Comparison of ENCODE assay signal across 14 cellular contexts in genomic region chr2:65686928-65687521, GRCh38.
DNase-seq lines count a peak whose midpoint lies in the region; ATAC-seq, FAIRE-seq and TF ChIP-seq lines count a peak whose summit lies in the region.
"Had no signal": no experiment of that assay in that cellular context is flagged by ENCODE, and none has a peak within 500 bp of the region (broad histone marks: within the 10 kb centered on the region; RNA-seq: fewer than 3 reads in every experiment).

No MANE protein-coding gene starts in this region.

- H3K9me2 ChIP-seq in hepatocyte (replicated peaks; ENCODE audit: insufficient read depth): no peaks in the 10 kb centered on the region

- H3K9ac ChIP-seq in HepG2 (ENCODE audit: insufficient read depth, low read depth, low read length) (no peak overlapping the region), OCI-LY3 (ENCODE audit: low read length) (no peak overlapping the region)

- no TSS peak for BruUV-seq in HepG2 (replicated peaks; lab: Mats Ljungman, UMichigan)

- H4K20me1 ChIP-seq in HepG2 (ENCODE audit: insufficient read depth, low read length) (no peaks in the 10 kb centered on the region), OCI-LY3 (ENCODE audit: insufficient read depth, low read length) (no peaks in the 10 kb centered on the region), hepatocyte (ENCODE audit: insufficient read depth, poor library complexity, severe bottlenecking) (no peaks in the 10 kb centered on the region)

- H3K9me3 ChIP-seq in HepG2 (ENCODE audit: low read length) (no peaks in the 10 kb centered on the region), right lobe of liver (no peaks in the 10 kb centered on the region), OCI-LY3 (ENCODE audit: insufficient read depth, low read length) (0 out of 2 replicates have a peak, but pooled peaks cover 5% of the 10 kb centered on the region), hepatocyte (ENCODE audit: low read depth) (no peaks in the 10 kb centered on the region)
- H3K9me3 ChIP-seq in effector memory CD4-positive, alpha-beta T cell (ENCODE audit: control insufficient read depth, low read length): no peaks in the 10 kb centered on the region

- H3K4me1 ChIP-seq in HepG2 (ENCODE audit: insufficient read depth, low read length) (no peaks in the 10 kb centered on the region), right lobe of liver (no peaks in the 10 kb centered on the region), OCI-LY3 (ENCODE audit: low read length) (peaks cover 5% of the 10 kb centered on the region; the same call in 1 of the 2 replicates), hepatocyte (ENCODE audit: insufficient read depth) (no peaks in the 10 kb centered on the region)
- H3K4me1 ChIP-seq in effector memory CD4-positive, alpha-beta T cell (ENCODE audit: control insufficient read depth, insufficient read depth, low read length, poor library complexity, severe bottlenecking): no peaks in the 10 kb centered on the region

- CTCF ChIA-PET in HepG2 (lab: Yijun Ruan, JAX; ENCODE audit: low intra/inter-chr PET ratio, low total read pairs) (no interaction called here), HEK293T (lab: Yijun Ruan, JAX) (interaction anchor here (0.6 to 1.3 kb wide), 3 partner anchors 11 to 737 kb away, joined by 3 read pairs; no protein-coding TSS in a partner anchor)

- H3K4me2 ChIP-seq in HepG2 (ENCODE audit: low read depth, low read length): no peak overlapping the region
- H3K4me2 ChIP-seq in OCI-LY3 (ENCODE audit: low read length): no peak overlapping the region
- H3K4me2 ChIP-seq in hepatocyte: no peak overlapping the region

- POLR2A ChIA-PET in HepG2 (lab: Yijun Ruan, JAX) (no interaction called here), HEK293T (lab: Yijun Ruan, JAX) (no interaction called here)

- TF ChIP-seq CTCF in HepG2 (CRISPR knock-in tag; IDR thresholded peaks at IDR 0.05) (peak; percentile 42), right lobe of liver (IDR thresholded peaks at IDR 0.05) (peak in 1 of 4 donors; percentile 17), OCI-LY3 (IDR thresholded peaks at IDR 0.05; ENCODE audit: low read depth, low read length) (peak; percentile 41), hepatocyte (IDR thresholded peaks at IDR 0.05; ENCODE audit: poor library complexity) (peak; percentile 19)

- H3K4me3 ChIP-seq in HepG2 (replicated peaks in 1 of 3; ENCODE audit: insufficient read depth in 1 of 3, low read depth in 2 of 3, low read length in 3 of 3) (no peak overlapping the region), right lobe of liver (no peak overlapping the region), OCI-LY3 (ENCODE audit: low read length) (no peak overlapping the region), hepatocyte (no peak overlapping the region)
- H3K4me3 ChIP-seq in effector memory CD4-positive, alpha-beta T cell (ENCODE audit: insufficient read depth, low read depth, low read length, poor library complexity, severe bottlenecking): no peak overlapping the region

- H3K27ac ChIP-seq in HepG2 (ENCODE audit: extremely low read length, insufficient read depth, low read length) (no peak overlapping the region), right lobe of liver (no peak overlapping the region), OCI-LY3 (ENCODE audit: low read length) (no peak overlapping the region), hepatocyte (no peak overlapping the region)
- H3K27ac ChIP-seq in effector memory CD4-positive, alpha-beta T cell (ENCODE audit: insufficient read depth, low read length, poor library complexity, severe bottlenecking): no peak overlapping the region

- 26% methylated on average over 5 of the region's 5 CpGs for WGBS in HepG2 (ENCODE audit: low lambda C conversion rate)
- 54% methylated on average over 5 of the region's 5 CpGs for WGBS in right lobe of liver (ENCODE audit: insufficient coverage, low coverage, low lambda C conversion rate, missing lambda C conversion rate)
- WGBS in hepatocyte (ENCODE audit: low lambda C conversion rate, missing lambda C conversion rate): 60% methylated on average over 5 of the region's 5 CpGs

- H3K79me2 ChIP-seq in HepG2 (ENCODE audit: insufficient read depth, low read length): no peaks in the 10 kb centered on the region
- no peaks in the 10 kb centered on the region for H3K79me2 ChIP-seq in OCI-LY3 (ENCODE audit: low read length)
- H3K79me2 ChIP-seq in hepatocyte: no peaks in the 10 kb centered on the region

- TF ChIP-seq POLR2A in HepG2 (IDR thresholded peaks at IDR 0.05; ENCODE audit: insufficient read depth in 1 of 2, low read depth in 2 of 2, low read length in 2 of 2) (no peak), right lobe of liver (IDR thresholded peaks at IDR 0.05) (no peak)

- no peak for TF ChIP-seq RAD21 in HepG2 (CRISPR knock-in tag; IDR thresholded peaks at IDR 0.05)

- ATAC-seq in HepG2 (no peak), right lobe of liver (no peak)
- ATAC-seq: naive thymus-derived CD4-positive, alpha-beta T cell had no signal

- intact Hi-C loops in HepG2 (cut with micrococcal nuclease; ENCODE audit: unreplicated experiment) (no loop called here), right lobe of liver (cut with DNase I) (no loop called here)

- DNase-seq in HepG2 (ENCODE audit: low spot score) (no peak), right lobe of liver (no peak), hepatocyte (ENCODE audit: low spot score) (no peak), AML-193 (lab: John Stamatoyannopoulos, UW) (no peak), occipital lobe (lab: John Stamatoyannopoulos, UW) (no peak), HEK293T (ENCODE audit: extremely low spot score) (no peak)
- DNase-seq in effector memory CD4-positive, alpha-beta T cell: no peak
- DNase-seq: activated CD4-positive, alpha-beta memory T cell treated with anti-CD3 and anti-CD28 coated beads for 36 hours; activated naive CD4-positive, alpha-beta T cell treated with Interleukin-2 at 50 U/mL for 16 hours; central memory CD4-positive, alpha-beta T cell; naive thymus-derived CD4-positive, alpha-beta T cell; NCI-H1048; T-helper 2 cell had no signal

- TF ChIP-seq EP300 in HepG2 (IDR thresholded peaks at IDR 0.05; ENCODE audit: low read depth in 2 of 2, low read length in 2 of 2): no peak
- no peak for TF ChIP-seq EP300 in HepG2 (CRISPR knock-in tag; IDR thresholded peaks at IDR 0.05; ENCODE audit: borderline replicate concordance)

- H2AFZ ChIP-seq in HepG2 (ENCODE audit: low read length): no peak overlapping the region
- H2AFZ ChIP-seq in OCI-LY3 (ENCODE audit: low read depth, low read length): no peak overlapping the region
- no peak overlapping the region for H2AFZ ChIP-seq in hepatocyte

- in situ Hi-C loops in HepG2 (cut with HindIII; ENCODE audit: extremely low pct_ligation_motif_present, low pct_unique_long_range_greater_than_20kb): no loop called here

- H3K27me3 ChIP-seq in HepG2 (ENCODE audit: control insufficient read depth in 1 of 2, insufficient read depth in 2 of 2, low read length in 2 of 2): peaks cover 0 to 10% of the 10 kb centered on the region in 2 experiments; a peak in 3 of 5 replicates
- no peaks in the 10 kb centered on the region for H3K27me3 ChIP-seq in right lobe of liver
- peaks cover 14% of the 10 kb centered on the region; the same call in 1 of the 2 replicates for H3K27me3 ChIP-seq in OCI-LY3 (ENCODE audit: low read depth, low read length)
- no peaks in the 10 kb centered on the region for H3K27me3 ChIP-seq in hepatocyte
- no peaks in the 10 kb centered on the region for H3K27me3 ChIP-seq in effector memory CD4-positive, alpha-beta T cell (replicated peaks; ENCODE audit: control insufficient read depth, insufficient read depth, low read length, poor library complexity, severe bottlenecking)

- H3K36me3 ChIP-seq in HepG2 (replicated peaks in 1 of 2; ENCODE audit: control insufficient read depth in 1 of 2, insufficient read depth in 2 of 2, low read length in 2 of 2) (no peaks in the 10 kb centered on the region), right lobe of liver (no peaks in the 10 kb centered on the region), OCI-LY3 (replicated peaks; ENCODE audit: low read depth, low read length) (no peaks in the 10 kb centered on the region), hepatocyte (replicated peaks; ENCODE audit: insufficient read depth, low read depth) (no peaks in the 10 kb centered on the region)
- H3K36me3 ChIP-seq in effector memory CD4-positive, alpha-beta T cell (ENCODE audit: control insufficient read depth, insufficient read depth, low read length): no peaks in the 10 kb centered on the region

- FAIRE-seq in HepG2 (lab: Jason Lieb, UNC): no peak

TF ChIP-seq in HepG2, 621 proteins besides CTCF, POLR2A, EP300 and RAD21:
- TF ChIP-seq BRCA1 (CRISPR knock-in tag; IDR thresholded peaks at IDR 0.05) (no peak), STAG1 (CRISPR knock-in tag; IDR thresholded peaks at IDR 0.05) (peak; percentile 28; the same call in 1 of the 2 replicates), ZFP36L1 (CRISPR knock-in tag; IDR thresholded peaks at IDR 0.05) (no peak)
TF ChIP-seq in HepG2: peak in this region for 1.

TF ChIP-seq in HEK293T, 16 proteins besides CTCF, POLR2A, EP300 and RAD21:
- TF ChIP-seq SUZ12 (IDR thresholded peaks at IDR 0.05) (no peak), FOXA1 (IDR thresholded peaks at IDR 0.05) (no peak), NFRKB (IDR thresholded peaks at IDR 0.05) (no peak), CTBP1 (IDR thresholded peaks at IDR 0.05; ENCODE audit: borderline replicate concordance) (no peak), LEF1 (IDR thresholded peaks at IDR 0.05; ENCODE audit: borderline replicate concordance) (no peak), ELF4 (IDR thresholded peaks at IDR 0.05) (no peak), HDGF (IDR thresholded peaks at IDR 0.05; ENCODE audit: borderline replicate concordance) (no peak), ZNF384 (IDR thresholded peaks at IDR 0.05) (no peak), SP1 (IDR thresholded peaks at IDR 0.05) (no peak), TARDBP (IDR thresholded peaks at IDR 0.05) (no peak), FOXM1 (IDR thresholded peaks at IDR 0.05; ENCODE audit: borderline replicate concordance) (no peak), ARNT (IDR thresholded peaks at IDR 0.05) (no peak), BHLHE40 (IDR thresholded peaks at IDR 0.05; ENCODE audit: borderline replicate concordance) (no peak), FOXK2 (IDR thresholded peaks at IDR 0.05) (no peak)
- TF ChIP-seq, protein P1, sequence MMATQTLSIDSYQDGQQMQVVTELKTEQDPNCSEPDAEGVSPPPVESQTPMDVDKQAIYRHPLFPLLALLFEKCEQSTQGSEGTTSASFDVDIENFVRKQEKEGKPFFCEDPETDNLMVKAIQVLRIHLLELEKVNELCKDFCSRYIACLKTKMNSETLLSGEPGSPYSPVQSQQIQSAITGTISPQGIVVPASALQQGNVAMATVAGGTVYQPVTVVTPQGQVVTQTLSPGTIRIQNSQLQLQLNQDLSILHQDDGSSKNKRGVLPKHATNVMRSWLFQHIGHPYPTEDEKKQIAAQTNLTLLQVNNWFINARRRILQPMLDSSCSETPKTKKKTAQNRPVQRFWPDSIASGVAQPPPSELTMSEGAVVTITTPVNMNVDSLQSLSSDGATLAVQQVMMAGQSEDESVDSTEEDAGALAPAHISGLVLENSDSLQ (IDR thresholded peaks at IDR 0.05): no peak
